Comparison of ENCODE assay signal across 8 cellular contexts in the genomic region with DNA sequence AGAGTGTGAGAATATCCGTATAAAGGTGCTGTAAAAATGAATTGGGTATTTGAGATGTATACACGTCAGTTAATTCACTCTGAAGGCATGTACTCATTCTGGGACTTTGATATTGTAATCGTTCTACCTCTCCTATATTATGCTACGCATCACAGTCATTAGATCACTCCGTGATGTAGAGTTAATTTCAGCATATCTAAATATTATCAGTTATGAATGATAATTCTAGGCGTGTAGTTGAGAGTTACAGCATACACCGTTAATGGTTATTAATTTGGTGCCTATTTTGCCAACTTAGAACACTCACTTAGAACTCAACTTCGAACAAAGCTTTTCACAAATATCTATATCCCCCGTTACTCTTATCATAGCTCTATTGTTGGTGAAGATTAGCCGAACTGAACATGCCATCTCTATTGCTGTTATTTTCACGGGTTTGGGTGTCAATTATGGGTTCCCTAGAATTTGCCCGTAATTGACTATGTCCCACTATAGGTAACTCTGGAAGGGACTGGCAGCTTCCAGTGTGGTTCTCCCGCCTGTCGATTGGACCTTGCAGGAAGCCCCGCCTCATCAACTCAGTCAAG. TPM values are rescaled to one million over a fixed set of nuclear protein-coding genes. Genes with fewer than 3 reads are reported as not detected.
DNase-seq lines count a peak whose midpoint lies in the region; ATAC-seq, FAIRE-seq and TF ChIP-seq lines count a peak whose summit lies in the region.

No MANE protein-coding gene starts in this region.

- no peaks in the 10 kb centered on the region for H3K36me3 ChIP-seq in osteoblast (ENCODE audit: insufficient read depth, low read length)

- peak overlapping the region; percentile 96 for H3K4me2 ChIP-seq in osteoblast (ENCODE audit: insufficient read depth, low read length)

- H3K27me3 ChIP-seq in osteoblast (ENCODE audit: insufficient read depth, low read length) = no peaks in the 10 kb centered on the region

- H3K4me3 ChIP-seq in epithelial cell of esophagus (ENCODE audit: low read length) (peak overlapping the region; percentile 88), osteoblast (ENCODE audit: insufficient read depth, low read length) (peak overlapping the region; percentile 87)

- DNase-seq in SIG-M5 (lab: John Stamatoyannopoulos, UW) = peak; percentile 63
- DNase-seq in epithelial cell of esophagus (ENCODE audit: low read depth) = no peak
- no peak for DNase-seq in osteoblast (ENCODE audit: insufficient read length, low spot score, missing footprints)
- DNase-seq in stimulated activated naive CD4-positive, alpha-beta T cell treated with Interleukin-2 at 50 U/mL for 16 hours (lab: John Stamatoyannopoulos, UW) = no peak

- peaks cover 16% of the 10 kb centered on the region for H4K20me1 ChIP-seq in osteoblast (ENCODE audit: insufficient read depth, low read length)

- no peaks in the 10 kb centered on the region for H3K9me3 ChIP-seq in osteoblast (ENCODE audit: low read depth, low read length)

- H3K4me1 ChIP-seq in osteoblast (ENCODE audit: insufficient read depth, low read length) = peaks cover 43% of the 10 kb centered on the region

- FAIRE-seq in A204.1 (lab: Jason Lieb, UNC) = peak; percentile 89

- TF ChIP-seq CTCF in epithelial cell of esophagus (IDR thresholded peaks at IDR 0.05; ENCODE audit: insufficient read depth, low read depth, low read length, missing control alignments) = no peak
- TF ChIP-seq CTCF in osteoblast (IDR thresholded peaks at IDR 0.05; ENCODE audit: extremely low read depth, low read depth, low read length) = no peak

- peaks cover 39% of the 10 kb centered on the region for H3K79me2 ChIP-seq in osteoblast (ENCODE audit: insufficient read depth, low read length)

- H2AFZ ChIP-seq in osteoblast (ENCODE audit: low read length) = peak overlapping the region; percentile 82

- ATAC-seq in GM18870 (IDR thresholded peaks at IDR 0.05; ENCODE audit: unreplicated experiment) (peak; percentile 83), HG02884 (IDR thresholded peaks at IDR 0.05; ENCODE audit: unreplicated experiment) (no peak), HG03342 (IDR thresholded peaks at IDR 0.05; ENCODE audit: unreplicated experiment) (no peak)

- H3K27ac ChIP-seq in osteoblast (ENCODE audit: low read depth, low read length) = no peak overlapping the region

RNA-seq across cellular contexts. Expression of gene MCU, which starts 0.4 kb away (rescaled TPM):
- total RNA-seq in osteoblast = 35.7 and 42.7 TPM in 2 replicates
